In the genomic region with DNA sequence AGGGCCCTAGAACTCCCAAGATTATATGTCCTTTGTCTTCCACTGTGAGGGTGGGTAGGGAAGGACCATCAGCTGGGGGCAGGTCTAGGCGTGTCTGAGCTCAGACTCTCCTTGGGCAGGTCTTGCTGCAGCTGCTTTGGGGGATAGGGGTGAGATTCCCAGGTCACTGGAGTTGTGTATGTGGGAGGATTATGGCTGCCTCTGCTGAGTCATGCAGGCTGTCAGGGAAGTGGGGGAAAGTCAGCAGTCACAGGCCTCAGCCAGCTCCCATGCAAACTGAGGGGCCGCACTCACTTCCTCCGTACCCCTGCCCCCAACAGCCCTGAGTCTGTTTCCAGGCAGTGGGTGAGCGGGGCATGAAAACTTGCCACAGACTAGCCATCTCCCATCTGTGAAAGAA, we compare ENCODE assay signal across 30 cellular contexts.
"Had no signal": no experiment of that assay in that cellular context is flagged by ENCODE, and none has a peak within 500 bp of the region (broad histone marks: within the 10 kb centered on the region; RNA-seq: fewer than 3 reads in every experiment).

No MANE protein-coding gene starts in this region.

- H3K9me3 ChIP-seq: adrenal gland had no signal

- FAIRE-seq: RCC 7860 had no signal

- H3K27ac ChIP-seq: adrenal gland, brain microvascular endothelial cell, cardiac muscle cell, PC-9, RWPE1, WERI-Rb-1 had no signal

- H2AFZ ChIP-seq: PC-9 had no signal

- H3K4me2 ChIP-seq: PC-9 had no signal

- DNase-seq: activated CD4-positive, alpha-beta T cell treated with anti-CD3 and anti-CD28 coated beads for 1 hour; activated CD4-positive, alpha-beta T cell treated with anti-CD3 and anti-CD28 coated beads for 48 hours; activated CD4-positive, CD25-positive, alpha-beta regulatory T cell; activated CD8-positive, alpha-beta T cell treated with anti-CD3 and anti-CD28 coated beads for 36 hours; activated gamma-delta T cell treated with Interleukin-2 at 50 U/mL for 16 hours; activated naive CD4-positive, alpha-beta T cell treated with anti-CD3 and anti-CD28 coated beads for 36 hours; activated T-cell treated with anti-CD3 and anti-CD28 coated beads, Interleukin-2, amount 50 U/mL, for 1 hour; adrenal gland; anterior cingulate cortex; brain microvascular endothelial cell; NCI-H1105; NCI-H1417 treated with DMSO at 0.1 percent for 48 hours; NCI-H187 treated with DMSO at 0.1 percent for 48 hours; NCI-H2081; NCI-H345; NCI-H524 treated with DMSO at 0.1 percent for 48 hours; NCI-H748 treated with DMSO at 0.1 percent for 48 hours; NK-92 treated with Interleukin-12 subunit alpha and Interleukin-12 subunit beta, amount 100 ng/mL, for 24 hours; PC-9; SIG-M5; SW 1271; T-helper 1 cell; T-helper 2 cell; T-helper 9 cell; WERI-Rb-1 had no signal

- H3K4me3 ChIP-seq: adrenal gland, cardiac muscle cell, PC-9 had no signal

- H3K4me1 ChIP-seq: adrenal gland had no signal

- H3K36me3 ChIP-seq: adrenal gland, brain microvascular endothelial cell, cardiac muscle cell, WERI-Rb-1 had no signal

- ATAC-seq: activated CD8-positive, alpha-beta T cell treated with anti-CD3 and anti-CD28 coated beads for 36 hours; activated naive CD4-positive, alpha-beta T cell treated with anti-CD3 and anti-CD28 coated beads, Interleukin-2, amount 50 U/mL, for 72 hours; Right ventricle myocardium inferior had no signal

- H3K27me3 ChIP-seq: adrenal gland, brain microvascular endothelial cell, cardiac muscle cell had no signal
